ENCODE assay signal across 33 cellular contexts in genomic region chr14:93889739-93890138, GRCh38. TPM values are rescaled to one million over a fixed set of nuclear protein-coding genes. Genes with fewer than 3 reads are reported as not detected.
DNase-seq lines count a peak whose midpoint lies in the region; ATAC-seq, FAIRE-seq and TF ChIP-seq lines count a peak whose summit lies in the region.
"Had no signal": no experiment of that assay in that cellular context is flagged by ENCODE, and none has a peak within 500 bp of the region (broad histone marks: within the 10 kb centered on the region; RNA-seq: fewer than 3 reads in every experiment).

No MANE protein-coding gene starts in this region.

- no peak for ATAC-seq in natural killer cell treated with Interleukin-12 subunit alpha and Interleukin-12 subunit beta and Interleukin-15 and Interleukin-18, amount 100 ng/mL, for 72 hours
- ATAC-seq in natural killer cell, result no peak
- no peak for ATAC-seq in upper lobe of right lung
- ATAC-seq in HG03135 (IDR thresholded peaks at IDR 0.05; ENCODE audit: unreplicated experiment), result no peak
- no peak for ATAC-seq in HG02884 (IDR thresholded peaks at IDR 0.05; ENCODE audit: unreplicated experiment)
- ATAC-seq: GM12878 had no signal

- TF ChIP-seq CTCF in natural killer cell (IDR thresholded peaks at IDR 0.05), result no peak
- no peak for TF ChIP-seq CTCF in bronchial epithelial cell (IDR thresholded peaks at IDR 0.05; ENCODE audit: insufficient read depth, low read length, severe bottlenecking)
- TF ChIP-seq CTCF in upper lobe of right lung (IDR thresholded peaks at IDR 0.05), result no peak
- no peak for TF ChIP-seq CTCF in mammary epithelial cell (conservative IDR thresholded peaks at IDR 0.05 in 1 of 2, IDR thresholded peaks at IDR 0.05 in 1 of 2; ENCODE audit: extremely low read depth in 1 of 2, insufficient read depth in 1 of 2, low read depth in 1 of 2, low read length in 2 of 2)

- no peaks in the 10 kb centered on the region for H3K79me1 ChIP-seq in neuronal stem cell (ENCODE audit: low read depth, low read length)

- no peak overlapping the region for H3K4me3 Mint-ChIP-seq in natural killer cell treated with Interleukin-12 subunit alpha and Interleukin-12 subunit beta and Interleukin-15 and Interleukin-18, amount 100 ng/mL, for 72 hours
- no peak overlapping the region for H3K4me3 Mint-ChIP-seq in natural killer cell
- H3K4me3 Mint-ChIP-seq: CD14-positive monocyte; CD4-positive, alpha-beta memory T cell; CD4-positive, CD25-positive, alpha-beta regulatory T cell; CD8-positive, alpha-beta memory T cell had no signal

- no peaks in the 10 kb centered on the region for H3K36me3 Mint-ChIP-seq in natural killer cell treated with Interleukin-12 subunit alpha and Interleukin-12 subunit beta and Interleukin-15 and Interleukin-18, amount 100 ng/mL, for 72 hours
- H3K36me3 Mint-ChIP-seq in natural killer cell, result no peaks in the 10 kb centered on the region
- H3K36me3 Mint-ChIP-seq: CD14-positive monocyte; CD4-positive, alpha-beta memory T cell; CD4-positive, CD25-positive, alpha-beta regulatory T cell; CD8-positive, alpha-beta memory T cell had no signal

- no peak overlapping the region for H3K9ac ChIP-seq in neuronal stem cell (ENCODE audit: low read depth, low read length, poor library complexity)
- H3K9ac ChIP-seq in mammary epithelial cell (ENCODE audit: insufficient read depth, low read length), result no peak overlapping the region
- H3K9ac ChIP-seq: BLaER1 had no signal

- no peak overlapping the region for H3K4me2 ChIP-seq in neuronal stem cell (ENCODE audit: insufficient read depth, low read length, poor library complexity, severe bottlenecking)
- H3K4me2 ChIP-seq in mammary epithelial cell (ENCODE audit: insufficient read depth, low read depth, low read length), result no peak overlapping the region
- H3K4me2 ChIP-seq: BLaER1 had no signal

- H4K20me1 ChIP-seq in mammary epithelial cell (ENCODE audit: insufficient read depth, low read length), result no peaks in the 10 kb centered on the region
- H4K20me1 ChIP-seq: BLaER1 had no signal

- H3K9me3 ChIP-seq in neuronal stem cell (replicated peaks in 1 of 2; ENCODE audit: control insufficient read depth in 2 of 2, insufficient read depth in 1 of 2, low read depth in 1 of 2, low read length in 2 of 2) (no peaks in the 10 kb centered on the region), upper lobe of right lung (no peaks in the 10 kb centered on the region), mammary epithelial cell (replicated peaks; ENCODE audit: insufficient read depth, low read length) (no peaks in the 10 kb centered on the region)
- H3K9me3 ChIP-seq: BE2C had no signal

- H2AK5ac ChIP-seq in neuronal stem cell (ENCODE audit: low read depth, low read length), result no peak overlapping the region

- no peak overlapping the region for H2AFZ ChIP-seq in neuronal stem cell (ENCODE audit: low read length)
- H2AFZ ChIP-seq in mammary epithelial cell (ENCODE audit: low read depth, low read length), result no peak overlapping the region

- in situ Hi-C loops in mammary epithelial cell (cut with MboI; ENCODE audit: low sequenced_read_pairs in 2 of 2), result loop anchor here (10.0 kb wide), 1 partner anchor 235 kb away; no protein-coding TSS in a partner anchor

- H3K4me1 ChIP-seq in neuronal stem cell (ENCODE audit: control insufficient read depth in 2 of 2, insufficient read depth in 1 of 2, low read depth in 1 of 2, low read length in 2 of 2) (peaks cover 8 to 13% of the 10 kb centered on the region in 2 donors), upper lobe of right lung (no peaks in the 10 kb centered on the region), mammary epithelial cell (ENCODE audit: insufficient read depth, low read length) (no peaks in the 10 kb centered on the region)

- no TSS peak for BruUV-seq in mammary epithelial cell (replicated peaks; lab: Mats Ljungman, UMichigan)

- H3K4me3 ChIP-seq in bronchial epithelial cell (ENCODE audit: low read depth, low read length), result no peak overlapping the region
- H3K4me3 ChIP-seq in neuronal stem cell (ENCODE audit: low read length in 2 of 2), result no peak overlapping the region
- no peak overlapping the region for H3K4me3 ChIP-seq in upper lobe of right lung
- H3K4me3 ChIP-seq in mammary epithelial cell (replicated peaks in 1 of 3; ENCODE audit: insufficient read depth in 1 of 3, low read depth in 2 of 3, low read length in 3 of 3), result no peak overlapping the region
- H3K4me3 ChIP-seq: BLaER1, GM12878 had no signal

- dilution Hi-C loops in mammary epithelial cell (cut with HindIII; ENCODE audit: low sequenced_read_pairs), result no loop called here

- H2BK15ac ChIP-seq in neuronal stem cell (ENCODE audit: low read length), result peak overlapping the region; percentile 18

- H3K9me3 Mint-ChIP-seq in natural killer cell treated with Interleukin-12 subunit alpha and Interleukin-12 subunit beta and Interleukin-15 and Interleukin-18, amount 100 ng/mL, for 72 hours, result peaks cover 4% of the 10 kb centered on the region
- peaks cover 0 to 3% of the 10 kb centered on the region in 2 donors for H3K9me3 Mint-ChIP-seq in natural killer cell

- H3K27ac Mint-ChIP-seq in natural killer cell treated with Interleukin-12 subunit alpha and Interleukin-12 subunit beta and Interleukin-15 and Interleukin-18, amount 100 ng/mL, for 72 hours, result no peak overlapping the region
- no peak overlapping the region for H3K27ac Mint-ChIP-seq in natural killer cell
- H3K27ac Mint-ChIP-seq: CD14-positive monocyte; CD4-positive, alpha-beta memory T cell; CD4-positive, CD25-positive, alpha-beta regulatory T cell; CD8-positive, alpha-beta memory T cell had no signal

- no peak overlapping the region for H4K91ac ChIP-seq in neuronal stem cell (ENCODE audit: low read depth, low read length, poor library complexity)

- peaks cover 4% of the 10 kb centered on the region in 2 donors for H3K4me1 Mint-ChIP-seq in natural killer cell treated with Interleukin-12 subunit alpha and Interleukin-12 subunit beta and Interleukin-15 and Interleukin-18, amount 100 ng/mL, for 72 hours (ENCODE audit: low read depth in 2 of 2)
- H3K4me1 Mint-ChIP-seq in natural killer cell, result peaks cover 5 to 9% of the 10 kb centered on the region in 2 donors
- H3K4me1 Mint-ChIP-seq: CD4-positive, CD25-positive, alpha-beta regulatory T cell had no signal

- no peak overlapping the region for H2BK12ac ChIP-seq in neuronal stem cell (ENCODE audit: low read length)

- peak; percentile 59 for DNase-seq in natural killer cell treated with Interleukin-12 subunit alpha and Interleukin-12 subunit beta and Interleukin-15 and Interleukin-18, amount 100 ng/mL, for 72 hours (ENCODE audit: low spot score)
- DNase-seq in natural killer cell (no peak), bronchial epithelial cell (ENCODE audit: low read depth) (no peak), neuronal stem cell (ENCODE audit: low spot score) (no peak), upper lobe of right lung (peak; percentile 52), mammary epithelial cell (no peak)
- DNase-seq: 8988T; ACHN; BE2C; CD4-positive, alpha-beta memory T cell; CD4-positive, CD25-positive, alpha-beta regulatory T cell; CD8-positive, alpha-beta memory T cell; COR-L47; DMS 273 treated with DMSO at 0.1 percent for 48 hours; DMS153; DMS53; DMS79; DND-41; EL; GDM1 had no signal

- H3K27ac ChIP-seq in neuronal stem cell (replicated peaks; ENCODE audit: low read length) (no peak overlapping the region), upper lobe of right lung (no peak overlapping the region), mammary epithelial cell (ENCODE audit: insufficient read depth, low read depth, low read length) (no peak overlapping the region)
- H3K27ac ChIP-seq: BLaER1 had no signal

- H2BK5ac ChIP-seq in neuronal stem cell (ENCODE audit: low read length), result no peak overlapping the region

- H3K27me3 ChIP-seq in bronchial epithelial cell (ENCODE audit: control insufficient read depth, insufficient read depth, low read length) (no peaks in the 10 kb centered on the region), neuronal stem cell (ENCODE audit: control insufficient read depth in 3 of 3, insufficient read depth in 3 of 3, low read depth in 1 of 3, low read length in 3 of 3) (peaks cover 0 to 31% (median 0%) of the 10 kb centered on the region in 3 experiments), upper lobe of right lung (no peaks in the 10 kb centered on the region), mammary epithelial cell (ENCODE audit: insufficient read depth, low read length) (peaks cover 2% of the 10 kb centered on the region)
- H3K27me3 ChIP-seq: BE2C, BLaER1 had no signal

- intact Hi-C loops in natural killer cell (cut with micrococcal nuclease), result no loop called here
- intact Hi-C loops in upper lobe of right lung (cut with DNase I), result loop anchor here (10.0 kb wide), 1 partner anchor 235 kb away; no protein-coding TSS in a partner anchor
- intact Hi-C loops in mammary epithelial cell (cut with micrococcal nuclease), result loop anchor here (5.0 kb wide), 1 partner anchor 147 kb away; no protein-coding TSS in a partner anchor

- no peak overlapping the region for H4K8ac ChIP-seq in neuronal stem cell (ENCODE audit: low read depth, low read length)

- H3K27me3 Mint-ChIP-seq in natural killer cell treated with Interleukin-12 subunit alpha and Interleukin-12 subunit beta and Interleukin-15 and Interleukin-18, amount 100 ng/mL, for 72 hours, result peaks cover 32 to 45% of the 10 kb centered on the region in 2 donors
- peaks cover 20 to 36% of the 10 kb centered on the region in 2 donors for H3K27me3 Mint-ChIP-seq in natural killer cell (ENCODE audit: low read depth in 2 of 2)

- peak overlapping the region; percentile 36 for H3K18ac ChIP-seq in neuronal stem cell (ENCODE audit: low read length)

- H2BK120ac ChIP-seq in neuronal stem cell (ENCODE audit: low read depth, low read length), result no peak overlapping the region

- H3K14ac ChIP-seq in neuronal stem cell (ENCODE audit: low read length), result no peak overlapping the region

- H3K36me3 ChIP-seq in bronchial epithelial cell (ENCODE audit: control insufficient read depth, insufficient read depth, low read length) (no peaks in the 10 kb centered on the region), neuronal stem cell (replicated peaks in 1 of 2; ENCODE audit: control insufficient read depth in 2 of 2, insufficient read depth in 2 of 2, low read length in 2 of 2) (no peaks in the 10 kb centered on the region), upper lobe of right lung (no peaks in the 10 kb centered on the region), mammary epithelial cell (ENCODE audit: insufficient read depth, low read length) (no peaks in the 10 kb centered on the region)
- H3K36me3 ChIP-seq: BE2C, BLaER1 had no signal

- peak; percentile 13 for FAIRE-seq in bronchial epithelial cell (lab: Jason Lieb, UNC)
- FAIRE-seq: A204.1, GM12878, GM12892, GM18507, GM19239 had no signal

- WGBS in neuronal stem cell (ENCODE audit: extremely low coverage in 2 of 2, insufficient read length in 2 of 2, insufficient replicate concordance in 1 of 2), 2 donors, result no CpG with 5 or more reads among the region's 6 CpGs
- WGBS in mammary epithelial cell (ENCODE audit: low coverage, missing lambda C conversion rate), result 44% methylated on average over 6 of the region's 6 CpGs

- no peak overlapping the region for H3K23ac ChIP-seq in neuronal stem cell (ENCODE audit: low read depth, low read length, poor library complexity)

- CTCF ChIA-PET in mammary epithelial cell (lab: Charles Lee; ENCODE audit: low non-redundant PET), result no interaction called here

- no peaks in the 10 kb centered on the region for H3K79me2 ChIP-seq in mammary epithelial cell (ENCODE audit: insufficient read depth, low read length)

- no peak overlapping the region for H3K4ac ChIP-seq in neuronal stem cell (ENCODE audit: low read length)

RNA-seq across cellular contexts. Expression of gene FAM181A, which starts 37.4 kb away (rescaled TPM):
- not detected for total RNA-seq in natural killer cell treated with Interleukin-12 subunit alpha and Interleukin-12 subunit beta and Interleukin-15 and Interleukin-18, amount 100 ng/mL, for 72 hours
- total RNA-seq in natural killer cell (not detected), bronchial epithelial cell (not detected in 2 replicates), upper lobe of right lung (3.5 TPM), mammary epithelial cell (under 1 TPM in 1 of 2 donors, not detected in 1; 0.17 TPM)
- polyA plus RNA-seq in neuronal stem cell (2013, experiment 1 of 2), result 2.3 TPM
- polyA plus RNA-seq in neuronal stem cell (2013, experiment 2 of 2), result 2.4 TPM
- polyA plus RNA-seq in mammary epithelial cell, result 0.18 TPM
- not detected for polyA minus RNA-seq in mammary epithelial cell
- total RNA-seq: A673; CD4-positive, alpha-beta memory T cell; CD4-positive, CD25-positive, alpha-beta regulatory T cell; CD8-positive, alpha-beta memory T cell; Daoy; G401; GM12878 had no signal
- polyA plus RNA-seq: AG04450; CD14-positive monocyte; CD4-positive, alpha-beta memory T cell; CD4-positive, CD25-positive, alpha-beta regulatory T cell; CD8-positive, alpha-beta memory T cell; GM12878 had no signal

Comparison
In these comparisons a context has a peak if more than half of its experiments do, and no peak if none do; other contexts are left out.
1. DNase-seq: peak in natural killer cell treated with Interleukin-12 subunit alpha and Interleukin-12 subunit beta and Interleukin-15 and Interleukin-18, amount 100 ng/mL, for 72 hours (single experiment) and upper lobe of right lung (single experiment); none in natural killer cell (single experiment), bronchial epithelial cell (single experiment), neuronal stem cell (single experiment) and mammary epithelial cell (single experiment).